Comparison of ENCODE assay signal across 1 cellular context in the genomic region with DNA sequence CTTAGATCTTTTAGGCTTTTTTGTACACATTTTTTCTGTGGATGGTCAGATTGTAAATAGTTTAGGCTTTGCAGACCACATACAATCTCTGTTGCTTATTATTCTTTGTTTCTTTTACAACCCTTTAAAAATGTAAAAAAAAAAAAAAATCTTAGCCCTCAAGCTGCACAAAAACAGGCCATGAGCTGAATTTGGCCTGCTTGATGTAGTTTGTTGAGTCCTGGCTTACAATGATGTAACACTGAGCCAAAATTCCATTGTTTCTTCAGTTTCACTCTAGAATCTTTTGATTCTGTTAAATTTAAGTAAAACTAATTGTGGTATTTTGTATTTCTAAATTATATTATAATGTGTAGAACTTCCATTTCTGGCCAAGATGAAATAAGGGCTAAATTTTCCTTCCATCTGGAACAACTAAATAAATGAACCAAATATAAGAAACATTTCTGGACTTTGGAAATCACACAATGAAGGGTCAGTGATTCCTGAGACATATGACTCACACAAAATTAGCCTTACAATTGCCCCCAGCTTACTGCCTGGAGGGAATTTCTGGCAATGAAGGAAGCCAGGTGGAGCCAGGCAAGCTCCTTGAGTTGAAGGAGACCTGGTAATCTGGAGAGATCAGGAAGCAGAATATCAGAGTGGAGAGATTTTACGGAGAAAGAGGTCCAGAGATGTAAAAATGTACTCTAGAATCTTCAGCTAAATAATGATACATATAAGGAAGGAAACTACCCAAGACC.
TF ChIP-seq lines count a peak whose summit lies in the region.

No MANE protein-coding gene starts in this region.

TF ChIP-seq in GM23338, 12 proteins besides CTCF, POLR2A, EP300 and RAD21:
- TF ChIP-seq, protein P1, sequence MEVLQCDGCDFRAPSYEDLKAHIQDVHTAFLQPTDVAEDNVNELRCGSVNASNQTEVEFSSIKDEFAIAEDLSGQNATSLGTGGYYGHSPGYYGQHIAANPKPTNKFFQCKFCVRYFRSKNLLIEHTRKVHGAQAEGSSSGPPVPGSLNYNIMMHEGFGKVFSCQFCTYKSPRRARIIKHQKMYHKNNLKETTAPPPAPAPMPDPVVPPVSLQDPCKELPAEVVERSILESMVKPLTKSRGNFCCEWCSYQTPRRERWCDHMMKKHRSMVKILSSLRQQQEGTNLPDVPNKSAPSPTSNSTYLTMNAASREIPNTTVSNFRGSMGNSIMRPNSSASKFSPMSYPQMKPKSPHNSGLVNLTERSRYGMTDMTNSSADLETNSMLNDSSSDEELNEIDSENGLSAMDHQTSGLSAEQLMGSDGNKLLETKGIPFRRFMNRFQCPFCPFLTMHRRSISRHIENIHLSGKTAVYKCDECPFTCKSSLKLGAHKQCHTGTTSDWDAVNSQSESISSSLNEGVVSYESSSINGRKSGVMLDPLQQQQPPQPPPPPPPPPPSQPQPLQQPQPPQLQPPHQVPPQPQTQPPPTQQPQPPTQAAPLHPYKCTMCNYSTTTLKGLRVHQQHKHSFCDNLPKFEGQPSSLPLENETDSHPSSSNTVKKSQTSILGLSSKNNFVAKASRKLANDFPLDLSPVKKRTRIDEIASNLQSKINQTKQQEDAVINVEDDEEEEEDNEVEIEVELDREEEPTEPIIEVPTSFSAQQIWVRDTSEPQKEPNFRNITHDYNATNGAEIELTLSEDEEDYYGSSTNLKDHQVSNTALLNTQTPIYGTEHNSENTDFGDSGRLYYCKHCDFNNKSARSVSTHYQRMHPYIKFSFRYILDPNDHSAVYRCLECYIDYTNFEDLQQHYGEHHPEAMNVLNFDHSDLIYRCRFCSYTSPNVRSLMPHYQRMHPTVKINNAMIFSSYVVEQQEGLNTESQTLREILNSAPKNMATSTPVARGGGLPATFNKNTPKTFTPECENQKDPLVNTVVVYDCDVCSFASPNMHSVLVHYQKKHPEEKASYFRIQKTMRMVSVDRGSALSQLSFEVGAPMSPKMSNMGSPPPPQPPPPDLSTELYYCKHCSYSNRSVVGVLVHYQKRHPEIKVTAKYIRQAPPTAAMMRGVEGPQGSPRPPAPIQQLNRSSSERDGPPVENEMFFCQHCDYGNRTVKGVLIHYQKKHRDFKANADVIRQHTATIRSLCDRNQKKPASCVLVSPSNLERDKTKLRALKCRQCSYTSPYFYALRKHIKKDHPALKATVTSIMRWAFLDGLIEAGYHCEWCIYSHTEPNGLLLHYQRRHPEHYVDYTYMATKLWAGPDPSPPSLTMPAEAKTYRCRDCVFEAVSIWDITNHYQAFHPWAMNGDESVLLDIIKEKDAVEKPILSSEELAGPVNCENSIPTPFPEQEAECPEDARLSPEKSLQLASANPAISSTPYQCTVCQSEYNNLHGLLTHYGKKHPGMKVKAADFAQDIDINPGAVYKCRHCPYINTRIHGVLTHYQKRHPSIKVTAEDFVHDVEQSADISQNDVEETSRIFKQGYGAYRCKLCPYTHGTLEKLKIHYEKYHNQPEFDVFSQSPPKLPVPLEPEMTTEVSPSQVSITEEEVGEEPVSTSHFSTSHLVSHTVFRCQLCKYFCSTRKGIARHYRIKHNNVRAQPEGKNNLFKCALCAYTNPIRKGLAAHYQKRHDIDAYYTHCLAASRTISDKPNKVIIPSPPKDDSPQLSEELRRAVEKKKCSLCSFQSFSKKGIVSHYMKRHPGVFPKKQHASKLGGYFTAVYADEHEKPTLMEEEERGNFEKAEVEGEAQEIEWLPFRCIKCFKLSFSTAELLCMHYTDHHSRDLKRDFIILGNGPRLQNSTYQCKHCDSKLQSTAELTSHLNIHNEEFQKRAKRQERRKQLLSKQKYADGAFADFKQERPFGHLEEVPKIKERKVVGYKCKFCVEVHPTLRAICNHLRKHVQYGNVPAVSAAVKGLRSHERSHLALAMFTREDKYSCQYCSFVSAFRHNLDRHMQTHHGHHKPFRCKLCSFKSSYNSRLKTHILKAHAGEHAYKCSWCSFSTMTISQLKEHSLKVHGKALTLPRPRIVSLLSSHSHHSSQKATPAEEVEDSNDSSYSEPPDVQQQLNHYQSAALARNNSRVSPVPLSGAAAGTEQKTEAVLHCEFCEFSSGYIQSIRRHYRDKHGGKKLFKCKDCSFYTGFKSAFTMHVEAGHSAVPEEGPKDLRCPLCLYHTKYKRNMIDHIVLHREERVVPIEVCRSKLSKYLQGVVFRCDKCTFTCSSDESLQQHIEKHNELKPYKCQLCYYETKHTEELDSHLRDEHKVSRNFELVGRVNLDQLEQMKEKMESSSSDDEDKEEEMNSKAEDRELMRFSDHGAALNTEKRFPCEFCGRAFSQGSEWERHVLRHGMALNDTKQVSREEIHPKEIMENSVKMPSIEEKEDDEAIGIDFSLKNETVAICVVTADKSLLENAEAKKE (CRISPR knock-in tag; IDR thresholded peaks at IDR 0.05), result peak; percentile 68; the same call in 1 of the 2 replicates
- no peak for TF ChIP-seq NANOG (IDR thresholded peaks at IDR 0.05; ENCODE audit: borderline replicate concordance)
